ENCODE assay signal across 1 cellular context in the genomic region with DNA sequence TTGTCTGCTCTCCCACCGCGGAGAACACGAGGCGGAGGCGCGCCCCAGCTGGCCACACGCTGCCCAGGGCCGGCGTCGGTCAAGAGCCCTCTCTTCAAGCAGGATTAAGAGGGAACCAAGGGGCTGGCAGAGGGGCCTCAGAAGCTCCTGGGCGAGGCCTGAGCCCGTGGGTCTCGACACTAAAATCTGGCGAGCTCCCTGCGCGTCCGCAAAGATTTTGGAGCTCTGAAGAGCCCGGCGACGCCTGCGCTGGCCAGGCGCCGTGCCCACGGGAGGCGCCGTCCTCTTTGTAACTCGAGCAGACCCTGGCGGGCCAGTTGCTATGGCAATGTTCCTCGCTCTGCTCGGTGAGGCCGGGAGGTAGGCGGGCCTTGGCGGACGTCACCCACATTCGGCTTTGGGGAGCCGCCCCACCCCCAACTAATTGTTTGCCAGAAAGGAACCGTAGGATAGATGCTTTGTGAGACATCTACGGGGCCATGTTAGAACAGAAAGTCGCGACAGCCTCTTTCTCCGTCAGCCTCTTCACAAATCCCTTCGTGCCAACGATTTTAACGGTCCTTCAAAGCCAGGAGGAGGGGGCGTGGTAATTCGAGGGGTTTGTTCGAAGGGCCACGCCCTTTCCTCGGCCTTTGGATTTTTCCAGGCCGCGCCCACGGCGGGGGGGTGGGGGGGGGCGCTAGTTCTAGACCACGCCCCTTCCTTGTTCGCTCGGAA.
TF ChIP-seq lines count a peak whose summit lies in the region.

No MANE protein-coding gene starts in this region.

TF ChIP-seq in Ishikawa, 13 proteins besides CTCF, POLR2A, EP300 and RAD21 (continued from another document):
- TF ChIP-seq, protein P1, sequence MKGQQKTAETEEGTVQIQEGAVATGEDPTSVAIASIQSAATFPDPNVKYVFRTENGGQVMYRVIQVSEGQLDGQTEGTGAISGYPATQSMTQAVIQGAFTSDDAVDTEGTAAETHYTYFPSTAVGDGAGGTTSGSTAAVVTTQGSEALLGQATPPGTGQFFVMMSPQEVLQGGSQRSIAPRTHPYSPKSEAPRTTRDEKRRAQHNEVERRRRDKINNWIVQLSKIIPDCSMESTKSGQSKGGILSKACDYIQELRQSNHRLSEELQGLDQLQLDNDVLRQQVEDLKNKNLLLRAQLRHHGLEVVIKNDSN (IDR thresholded peaks at IDR 0.05): peak; percentile 26; the same call in 1 of the 2 replicates
- TF ChIP-seq ZBTB7A (IDR thresholded peaks at IDR 0.05; ENCODE audit: low read depth) (peak; percentile 72; the same call in 1 of the 2 replicates), YY1 (IDR thresholded peaks at IDR 0.05; ENCODE audit: low read depth) (no peak; the same call in 1 of the 2 replicates), FOXM1 (IDR thresholded peaks at IDR 0.05; ENCODE audit: borderline replicate concordance, low read depth) (no peak), CREB1 (IDR thresholded peaks at IDR 0.05; ENCODE audit: low read depth) (no peak), TEAD4 (IDR thresholded peaks at IDR 0.05) (0 out of 2 replicates have a peak, but pooled peaks have one; percentile 6), NFIC (IDR thresholded peaks at IDR 0.05) (peak; percentile 44)
TF ChIP-seq in Ishikawa: peak in this region for 8.
